In the genomic region with DNA sequence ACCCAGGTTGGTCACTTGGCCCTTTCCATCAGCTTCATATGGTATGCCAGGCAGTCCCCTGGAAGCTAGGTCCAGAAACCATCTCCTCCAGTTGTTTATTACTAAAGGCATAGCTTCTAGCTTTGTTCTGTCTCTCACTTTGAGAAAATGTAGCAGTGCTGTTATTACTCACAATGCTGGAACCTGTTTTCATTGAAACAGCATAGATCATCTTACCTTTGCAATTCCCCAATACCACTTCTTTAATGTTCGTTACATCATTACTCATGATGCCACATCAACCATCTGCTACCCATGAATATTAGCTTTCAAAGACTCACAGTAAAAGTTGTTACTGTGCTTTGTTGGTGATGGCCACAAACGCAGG, we compare ENCODE assay signal across 1 cellular context.
TF ChIP-seq lines count a peak whose summit lies in the region.

No MANE protein-coding gene starts in this region.

TF ChIP-seq in K562, 482 proteins besides CTCF, POLR2A, EP300 and RAD21 (continued from another document):
- TF ChIP-seq CLOCK (CRISPR knock-in tag; IDR thresholded peaks at IDR 0.05; ENCODE audit: borderline replicate concordance) (no peak), NKRF (IDR thresholded peaks at IDR 0.05; ENCODE audit: borderline replicate concordance) (no peak)
